Comparison of ENCODE assay signal across 12 cellular contexts in genomic region chr2:54954705-54955357, GRCh38.
"Had no signal": no experiment of that assay in that cellular context is flagged by ENCODE, and none has a peak within 500 bp of the region (broad histone marks: within the 10 kb centered on the region; RNA-seq: fewer than 3 reads in every experiment).

No MANE protein-coding gene starts in this region.

- DNase-seq: activated T-cell treated with anti-CD3 and anti-CD28 coated beads, Interleukin-2, amount 50 U/mL, for 1 hour; amniotic stem cell; dorsolateral prefrontal cortex; foreskin fibroblast; glutamatergic neuron; islet precursor cell; left lung; nephron progenitor cell; stimulated activated CD4-positive, alpha-beta T cell treated with anti-CD3 and anti-CD28 coated beads, Interleukin-12 subunit alpha, Interleukin-12 subunit beta, amount 100 ng/mL, for 4 hours; stimulated activated naive CD4-positive, alpha-beta T cell treated with Interleukin-2 at 50 U/mL for 16 hours; T-helper 17 cell had no signal

- H3K27me3 Mint-ChIP-seq: activated naive CD4-positive, alpha-beta T cell treated with anti-CD3 and anti-CD28 coated beads, Interleukin-2, amount 50 U/mL, for 24 hours had no signal

- H3K27ac Mint-ChIP-seq: activated naive CD4-positive, alpha-beta T cell treated with anti-CD3 and anti-CD28 coated beads, Interleukin-2, amount 50 U/mL, for 24 hours; nephron progenitor cell; T-helper 17 cell had no signal

- H3K9me3 Mint-ChIP-seq: activated naive CD4-positive, alpha-beta T cell treated with anti-CD3 and anti-CD28 coated beads, Interleukin-2, amount 50 U/mL, for 24 hours; nephron progenitor cell had no signal

- H3K4me3 Mint-ChIP-seq: activated naive CD4-positive, alpha-beta T cell treated with anti-CD3 and anti-CD28 coated beads, Interleukin-2, amount 50 U/mL, for 24 hours; nephron progenitor cell; T-helper 17 cell had no signal

- ATAC-seq: T-helper 17 cell had no signal

- H3K36me3 Mint-ChIP-seq: activated naive CD4-positive, alpha-beta T cell treated with anti-CD3 and anti-CD28 coated beads, Interleukin-2, amount 50 U/mL, for 24 hours had no signal

- H3K4me1 Mint-ChIP-seq: activated naive CD4-positive, alpha-beta T cell treated with anti-CD3 and anti-CD28 coated beads, Interleukin-2, amount 50 U/mL, for 24 hours had no signal
